Comparison of ENCODE assay signal across 1 cellular context in genomic region chr12:52903285-52903854, GRCh38.
A peak's percentile ranks its signal among the peaks of the same experiment; 100 is the strongest.
TF ChIP-seq lines count a peak whose summit lies in the region.

No MANE protein-coding gene starts in this region.

TF ChIP-seq in HepG2, 621 proteins besides CTCF, POLR2A, EP300 and RAD21 (continued from another document):
- TF ChIP-seq ARID4A (CRISPR knock-in tag; IDR thresholded peaks at IDR 0.05; ENCODE audit: borderline replicate concordance) (peak; percentile 56; the same call in 1 of the 2 replicates), MXD1 (CRISPR knock-in tag; IDR thresholded peaks at IDR 0.05) (peak; percentile 43; the same call in 1 of the 2 replicates), HDAC1 (CRISPR knock-in tag; IDR thresholded peaks at IDR 0.05) (0 out of 2 replicates have a peak, but pooled peaks have one; percentile 32), GMEB1 (CRISPR knock-in tag; IDR thresholded peaks at IDR 0.05; ENCODE audit: borderline replicate concordance) (peak; percentile 7; the same call in 1 of the 2 replicates), HNF4A (CRISPR knock-in tag; IDR thresholded peaks at IDR 0.05) (peak; percentile 21; the same call in 1 of the 2 replicates), ZNF24 (IDR thresholded peaks at IDR 0.05) (0 out of 2 replicates have a peak, but pooled peaks have one; percentile 43), KMT2A (CRISPR knock-in tag; IDR thresholded peaks at IDR 0.05) (peak; percentile 38; the same call in 1 of the 2 replicates), AGO2 (optimal IDR thresholded peaks at IDR 0.05; ENCODE audit: low read depth, low read length) (peak; percentile 96), RBM39 (IDR thresholded peaks at IDR 0.05; ENCODE audit: low read depth, low read length, poor library complexity, severe bottlenecking) (peak; percentile 96), HNF4G (IDR thresholded peaks at IDR 0.05; ENCODE audit: borderline replicate concordance, low read depth, low read length) (no peak), HNF4G (CRISPR knock-in tag; IDR thresholded peaks at IDR 0.05; ENCODE audit: borderline replicate concordance, low read depth) (no peak), CHCHD3 (CRISPR knock-in tag; IDR thresholded peaks at IDR 0.05) (no peak), IKZF5 (CRISPR knock-in tag; IDR thresholded peaks at IDR 0.05) (peak; percentile 23; the same call in 1 of the 2 replicates), FOXK1 (CRISPR knock-in tag; IDR thresholded peaks at IDR 0.05; ENCODE audit: borderline replicate concordance, low read depth) (peak; percentile 39; the same call in 1 of the 2 replicates), HOXA3 (CRISPR knock-in tag; IDR thresholded peaks at IDR 0.05) (peak; percentile 42; the same call in 1 of the 2 replicates), GATAD1 (CRISPR knock-in tag; IDR thresholded peaks at IDR 0.05) (peak; percentile 17; the same call in 1 of the 2 replicates), ZNF687 (CRISPR knock-in tag; IDR thresholded peaks at IDR 0.05) (peak; percentile 72), SP1 (IDR thresholded peaks at IDR 0.05) (no peak), SP1 (CRISPR knock-in tag; IDR thresholded peaks at IDR 0.05) (no peak), NFKB2 (CRISPR knock-in tag; IDR thresholded peaks at IDR 0.05; ENCODE audit: borderline replicate concordance) (peak; percentile 28; the same call in 1 of the 2 replicates), ZNF790 (CRISPR knock-in tag; IDR thresholded peaks at IDR 0.05; ENCODE audit: borderline replicate concordance) (no peak), ZBTB7A (CRISPR knock-in tag; IDR thresholded peaks at IDR 0.05) (0 out of 2 replicates have a peak, but pooled peaks have one; percentile 19), FOSL2 (CRISPR knock-in tag; IDR thresholded peaks at IDR 0.05) (peak; percentile 63), ATAD3A (CRISPR knock-in tag; IDR thresholded peaks at IDR 0.05) (no peak), KLF12 (CRISPR knock-in tag; IDR thresholded peaks at IDR 0.05; ENCODE audit: borderline replicate concordance) (peak; percentile 39; the same call in 1 of the 2 replicates), HNRNPL (IDR thresholded peaks at IDR 0.05; ENCODE audit: low read depth, low read length) (0 out of 2 replicates have a peak, but pooled peaks have one; percentile 58), GABPB1 (CRISPR knock-in tag; IDR thresholded peaks at IDR 0.05) (peak; percentile 73; the same call in 1 of the 2 replicates), ZNF709 (CRISPR knock-in tag; IDR thresholded peaks at IDR 0.05) (peak; percentile 24; the same call in 1 of the 2 replicates), ZNF12 (CRISPR knock-in tag; IDR thresholded peaks at IDR 0.05) (no peak), CENPBD1 (CRISPR knock-in tag; IDR thresholded peaks at IDR 0.05; ENCODE audit: borderline replicate concordance, low read depth) (no peak), ZSCAN9 (CRISPR knock-in tag; IDR thresholded peaks at IDR 0.05; ENCODE audit: borderline replicate concordance) (peak; percentile 80; the same call in 1 of the 2 replicates), ZNF160 (CRISPR knock-in tag; IDR thresholded peaks at IDR 0.05) (no peak), ZNF124 (CRISPR knock-in tag; IDR thresholded peaks at IDR 0.05) (0 out of 2 replicates have a peak, but pooled peaks have one; percentile 32), HNRNPLL (IDR thresholded peaks at IDR 0.05; ENCODE audit: low read depth, low read length, poor library complexity, severe bottlenecking) (peak; percentile 24), SOX13 (IDR thresholded peaks at IDR 0.05) (no peak), SOX13 (CRISPR knock-in tag; conservative IDR thresholded peaks at IDR 0.05 in 1 of 2, IDR thresholded peaks at IDR 0.05 in 1 of 2) (peak in 1 of 2 experiments; percentile 14; a peak in 1 of 4 replicates), TBL1XR1 (IDR thresholded peaks at IDR 0.05; ENCODE audit: borderline replicate concordance, low read length, partially characterized antibody) (peak; percentile 40), PAF1 (CRISPR knock-in tag; IDR thresholded peaks at IDR 0.05) (no peak), ZNF746 (CRISPR knock-in tag; IDR thresholded peaks at IDR 0.05) (peak; percentile 43; the same call in 1 of the 2 replicates), MAX (IDR thresholded peaks at IDR 0.05) (peak; percentile 19; the same call in 1 of the 2 replicates), REL (CRISPR knock-in tag; conservative IDR thresholded peaks at IDR 0.05) (0 out of 2 replicates have a peak, but pooled peaks have one; percentile 52), ZNF580 (CRISPR knock-in tag; IDR thresholded peaks at IDR 0.05; ENCODE audit: borderline replicate concordance, low read depth) (0 out of 2 replicates have a peak, but pooled peaks have one; percentile 16), KDM5B (CRISPR knock-in tag; IDR thresholded peaks at IDR 0.05; ENCODE audit: borderline replicate concordance) (peak; percentile 34; the same call in 1 of the 2 replicates), KAT8 (CRISPR knock-in tag; IDR thresholded peaks at IDR 0.05) (0 out of 2 replicates have a peak, but pooled peaks have one; percentile 16)
TF ChIP-seq in HepG2: peak in this region for 99.
